In genomic region chr7:31335161-31335888, GRCh38 we compare ENCODE assay signal across 18 cellular contexts. TPM values are rescaled to one million over a fixed set of nuclear protein-coding genes. Genes with fewer than 3 reads are reported as not detected.
A peak's percentile ranks its signal among the peaks of the same experiment; 100 is the strongest.
DNase-seq lines count a peak whose midpoint lies in the region; ATAC-seq and TF ChIP-seq lines count a peak whose summit lies in the region.
"Had no signal": no experiment of that assay in that cellular context is flagged by ENCODE, and none has a peak within 500 bp of the region (broad histone marks: within the 10 kb centered on the region; RNA-seq: fewer than 3 reads in every experiment).

No MANE protein-coding gene starts in this region.

- H3K27me3 Mint-ChIP-seq in H9 (ENCODE audit: low read depth) (peaks cover 55% of the 10 kb centered on the region), neural progenitor cell (ENCODE audit: insufficient read depth, low read depth) (peaks cover 9% of the 10 kb centered on the region)
- H3K27me3 Mint-ChIP-seq in activated T-helper 2 cell treated with anti-CD3 and anti-CD28 coated beads, Interferon-gamma antibody, Interleukin-2, Interleukin-4, amounts not matched to agents 10 μg/mL and 5 μg/mL and 100 μg/mL, durations not matched to agents 14 hours and 24 hours and 36 hours (ENCODE audit: low read depth), result peaks cover 13% of the 10 kb centered on the region

- no peak overlapping the region for H2BK15ac ChIP-seq in H9 (ENCODE audit: low read depth, low read length)

- H3K79me1 ChIP-seq in H9 (ENCODE audit: insufficient read depth, low read depth, low read length, poor library complexity, severe bottlenecking), result no peaks in the 10 kb centered on the region

- no peak overlapping the region for H3K56ac ChIP-seq in H9 (ENCODE audit: insufficient read length, low read depth, low read length)

- H3K4me1 ChIP-seq in H9 (ENCODE audit: insufficient read depth, low read length), result no peaks in the 10 kb centered on the region
- H3K4me1 ChIP-seq in hepatocyte (ENCODE audit: insufficient read depth), result no peaks in the 10 kb centered on the region
- no peaks in the 10 kb centered on the region for H3K4me1 ChIP-seq in neural progenitor cell
- no peaks in the 10 kb centered on the region for H3K4me1 ChIP-seq in foreskin keratinocyte
- H3K4me1 ChIP-seq: BLaER1 treated with 17β-estradiol and CSF1 and Interleukin-3, amounts not matched to agents 10 nM and 100 nM; SJCRH30 had no signal

- H2AK5ac ChIP-seq in H9 (ENCODE audit: insufficient read length, low read length), result no peak overlapping the region

- H2AFZ ChIP-seq in H9 (ENCODE audit: low read length) (no peak overlapping the region), hepatocyte (no peak overlapping the region), neural progenitor cell (replicated peaks) (peak overlapping the region; percentile 86)

- no peaks in the 10 kb centered on the region for H3K23me2 ChIP-seq in H9 (ENCODE audit: insufficient read length, low read depth, low read length, poor library complexity, severe bottlenecking)

- H3K4me1 Mint-ChIP-seq in H9, result no peaks in the 10 kb centered on the region
- no peaks in the 10 kb centered on the region for H3K4me1 Mint-ChIP-seq in neural progenitor cell
- H3K4me1 Mint-ChIP-seq in activated T-helper 2 cell treated with anti-CD3 and anti-CD28 coated beads, Interferon-gamma antibody, Interleukin-2, Interleukin-4, amounts not matched to agents 10 μg/mL and 5 μg/mL and 100 μg/mL, durations not matched to agents 14 hours and 24 hours and 36 hours (ENCODE audit: low read depth), result no peaks in the 10 kb centered on the region

- no peak overlapping the region for H3K14ac ChIP-seq in H9 (ENCODE audit: insufficient read depth, low read length)

- no peaks in the 10 kb centered on the region for H3F3A ChIP-seq in neural progenitor cell (ENCODE audit: low read depth)

- no peaks in the 10 kb centered on the region for H3K9me2 ChIP-seq in hepatocyte (replicated peaks; ENCODE audit: insufficient read depth)

- TF ChIP-seq CTCF in H9 (conservative IDR thresholded peaks at IDR 0.05) (no peak), hepatocyte (IDR thresholded peaks at IDR 0.05; ENCODE audit: poor library complexity) (no peak), neural progenitor cell (IDR thresholded peaks at IDR 0.05) (no peak), foreskin keratinocyte (conservative IDR thresholded peaks at IDR 0.05) (no peak)

- peak; percentile 21 for DNase-seq in DMS 273 (lab: John Stamatoyannopoulos, UW; ENCODE audit: unreplicated experiment)
- DNase-seq in DMS 273 treated with DMSO at 0.1 percent for 48 hours (lab: John Stamatoyannopoulos, UW), result no peak
- no peak for DNase-seq in H9
- DNase-seq in hepatocyte (ENCODE audit: low spot score), result no peak
- DNase-seq in neural progenitor cell (ENCODE audit: low spot score), result no peak
- no peak for DNase-seq in activated CD4-positive, alpha-beta T cell treated with anti-CD3 and anti-CD28 coated beads for 1 hour
- no peak for DNase-seq in foreskin keratinocyte
- DNase-seq in activated T-helper 2 cell treated with anti-CD3 and anti-CD28 coated beads, Interferon-gamma antibody, Interleukin-2, Interleukin-4, amounts not matched to agents 10 μg/mL and 5 μg/mL and 100 μg/mL, durations not matched to agents 14 hours and 24 hours and 36 hours (ENCODE audit: low spot score), result no peak
- DNase-seq: KBM-7, NCI-H146, NCI-H2081 treated with DMSO at 0.1 percent for 48 hours, NCI-H2227 treated with DMSO at 0.1 percent for 48 hours, NCI-H524 treated with DMSO at 0.1 percent for 48 hours, SJCRH30 had no signal

- H3T11ph ChIP-seq in H9 (ENCODE audit: low read length), result no peak overlapping the region

- H3K9ac ChIP-seq in H9 (ENCODE audit: extremely low read depth, insufficient read length, low read length), result no peak overlapping the region
- H3K9ac ChIP-seq in neural progenitor cell, result no peak overlapping the region
- H3K9ac ChIP-seq: BLaER1 treated with 17β-estradiol and CSF1 and Interleukin-3, amounts not matched to agents 10 nM and 100 nM had no signal

- H3K4me3 Mint-ChIP-seq in H9 (peak overlapping the region; percentile 0 to 57; a peak in 2 of 5 replicates), neural progenitor cell (no peak overlapping the region)
- H3K4me3 Mint-ChIP-seq in activated T-helper 2 cell treated with anti-CD3 and anti-CD28 coated beads, Interferon-gamma antibody, Interleukin-2, Interleukin-4, amounts not matched to agents 10 μg/mL and 5 μg/mL and 100 μg/mL, durations not matched to agents 14 hours and 24 hours and 36 hours (ENCODE audit: low read depth), result no peak overlapping the region

- ATAC-seq in foreskin keratinocyte, result no peak

- no peak overlapping the region for H3K18ac ChIP-seq in H9 (ENCODE audit: insufficient read length, low read depth, low read length)

- no peak overlapping the region for H4K8ac ChIP-seq in H9 (replicated peaks; ENCODE audit: insufficient read length, low read depth, low read length)

- H4K91ac ChIP-seq in H9 (ENCODE audit: insufficient read length, low read depth, low read length), result no peak overlapping the region

- H2BK20ac ChIP-seq in H9 (ENCODE audit: low read depth, low read length, poor library complexity, severe bottlenecking), result no peak overlapping the region

- H2BK120ac ChIP-seq in H9 (ENCODE audit: low read depth, low read length, poor library complexity, severe bottlenecking), result no peak overlapping the region

- intact Hi-C loops in activated T-helper 2 cell treated with anti-CD3 and anti-CD28 coated beads, Interferon-gamma antibody, Interleukin-2, Interleukin-4, amounts not matched to agents 10 μg/mL and 5 μg/mL and 100 μg/mL, durations not matched to agents 14 hours and 24 hours and 36 hours (cut with micrococcal nuclease), result no loop called here

- WGBS in H9 (ENCODE audit: extremely low coverage, insufficient read length, low lambda C conversion rate), result no CpG with 5 or more reads among the region's 17 CpGs
- 70% methylated on average over 16 of the region's 17 CpGs for WGBS in hepatocyte (ENCODE audit: low lambda C conversion rate, missing lambda C conversion rate)

- H3K4me2 ChIP-seq in H9 (ENCODE audit: insufficient read depth, insufficient read length, low read length), result peak overlapping the region; percentile 5
- peak overlapping the region; percentile 84 for H3K4me2 ChIP-seq in hepatocyte
- H3K4me2 ChIP-seq in neural progenitor cell, result peak overlapping the region; percentile 87
- H3K4me2 ChIP-seq: BLaER1 treated with 17β-estradiol and CSF1 and Interleukin-3, amounts not matched to agents 10 nM and 100 nM had no signal

- H3K4ac ChIP-seq in H9 (ENCODE audit: low read depth, low read length), result no peak overlapping the region

- H3K27ac ChIP-seq in H9 (ENCODE audit: insufficient read length, low read depth, low read length) (no peak overlapping the region), hepatocyte (no peak overlapping the region), neural progenitor cell (no peak overlapping the region), foreskin keratinocyte (no peak overlapping the region)
- H3K27ac ChIP-seq: 22Rv1; BLaER1 treated with 17β-estradiol and CSF1 and Interleukin-3, amounts not matched to agents 10 nM and 100 nM; SJCRH30 had no signal

- no peak overlapping the region for H4K5ac ChIP-seq in H9 (ENCODE audit: insufficient read length, low read depth, low read length)

- H3K4me3 ChIP-seq in hepatocyte (no peak overlapping the region), neural progenitor cell (peak overlapping the region; percentile 48)
- H3K4me3 ChIP-seq: BLaER1 treated with 17β-estradiol and CSF1 and Interleukin-3, amounts not matched to agents 10 nM and 100 nM; SJCRH30 had no signal

- H3K27ac Mint-ChIP-seq in H9 (no peak overlapping the region), neural progenitor cell (no peak overlapping the region)
- H3K27ac Mint-ChIP-seq in activated T-helper 2 cell treated with anti-CD3 and anti-CD28 coated beads, Interferon-gamma antibody, Interleukin-2, Interleukin-4, amounts not matched to agents 10 μg/mL and 5 μg/mL and 100 μg/mL, durations not matched to agents 14 hours and 24 hours and 36 hours, result no peak overlapping the region

- no peaks in the 10 kb centered on the region for H3K36me3 ChIP-seq in hepatocyte (replicated peaks; ENCODE audit: insufficient read depth, low read depth)
- H3K36me3 ChIP-seq in neural progenitor cell, result no peaks in the 10 kb centered on the region
- H3K36me3 ChIP-seq: BLaER1 treated with 17β-estradiol and CSF1 and Interleukin-3, amounts not matched to agents 10 nM and 100 nM; SJCRH30 had no signal

- H3K27me3 ChIP-seq in H9 (ENCODE audit: insufficient read depth, low read length), result peaks cover 2% of the 10 kb centered on the region; the same call in 1 of the 2 replicates
- H3K27me3 ChIP-seq in hepatocyte, result peaks cover 46% of the 10 kb centered on the region
- peaks cover 68% of the 10 kb centered on the region for H3K27me3 ChIP-seq in neural progenitor cell
- H3K27me3 ChIP-seq in foreskin keratinocyte, result peaks cover 78% of the 10 kb centered on the region
- H3K27me3 ChIP-seq: BLaER1 treated with 17β-estradiol and CSF1 and Interleukin-3, amounts not matched to agents 10 nM and 100 nM; SJCRH30 had no signal

- H3K79me2 ChIP-seq in H9 (ENCODE audit: insufficient read depth, low read length) (no peaks in the 10 kb centered on the region), hepatocyte (no peaks in the 10 kb centered on the region), neural progenitor cell (ENCODE audit: low read depth) (no peaks in the 10 kb centered on the region)

- H2BK12ac ChIP-seq in H9 (ENCODE audit: insufficient read length, low read depth, low read length), result no peak overlapping the region

- H4K20me1 ChIP-seq in H9 (ENCODE audit: control insufficient read depth, insufficient read depth, insufficient read length), result no peaks in the 10 kb centered on the region
- no peaks in the 10 kb centered on the region for H4K20me1 ChIP-seq in hepatocyte (ENCODE audit: insufficient read depth, poor library complexity, severe bottlenecking)
- no peaks in the 10 kb centered on the region for H4K20me1 ChIP-seq in neural progenitor cell (ENCODE audit: low read depth)
- H4K20me1 ChIP-seq: BLaER1 treated with 17β-estradiol and CSF1 and Interleukin-3, amounts not matched to agents 10 nM and 100 nM had no signal

- no peak overlapping the region for H3K23ac ChIP-seq in H9 (ENCODE audit: insufficient read length, low read depth, low read length)

- H3K9me3 ChIP-seq in H9 (ENCODE audit: control insufficient read depth, low read depth, low read length), result no peaks in the 10 kb centered on the region
- H3K9me3 ChIP-seq in hepatocyte (ENCODE audit: low read depth), result no peaks in the 10 kb centered on the region
- H3K9me3 ChIP-seq in neural progenitor cell (ENCODE audit: low read depth), result no peaks in the 10 kb centered on the region
- H3K9me3 ChIP-seq: SJCRH30 had no signal

- no peaks in the 10 kb centered on the region; a peak in 1 of 7 replicates for H3K36me3 Mint-ChIP-seq in H9 (ENCODE audit: insufficient read depth in 1 of 3, low read depth in 3 of 3)
- no peaks in the 10 kb centered on the region for H3K36me3 Mint-ChIP-seq in neural progenitor cell
- no peaks in the 10 kb centered on the region for H3K36me3 Mint-ChIP-seq in activated T-helper 2 cell treated with anti-CD3 and anti-CD28 coated beads, Interferon-gamma antibody, Interleukin-2, Interleukin-4, amounts not matched to agents 10 μg/mL and 5 μg/mL and 100 μg/mL, durations not matched to agents 14 hours and 24 hours and 36 hours (ENCODE audit: low read depth)

- H2BK5ac ChIP-seq in H9 (ENCODE audit: insufficient read length, low read length), result no peak overlapping the region

- H3K9me3 Mint-ChIP-seq in H9, result no peaks in the 10 kb centered on the region
- no peaks in the 10 kb centered on the region for H3K9me3 Mint-ChIP-seq in neural progenitor cell
- H3K9me3 Mint-ChIP-seq in activated T-helper 2 cell treated with anti-CD3 and anti-CD28 coated beads, Interferon-gamma antibody, Interleukin-2, Interleukin-4, amounts not matched to agents 10 μg/mL and 5 μg/mL and 100 μg/mL, durations not matched to agents 14 hours and 24 hours and 36 hours, result no peaks in the 10 kb centered on the region

RNA-seq across cellular contexts. Expression of gene NEUROD6, which starts 5.2 kb away (rescaled TPM):
- total RNA-seq in H9 (2021), result not detected in 2 replicates
- total RNA-seq in hepatocyte, result not detected in 2 replicates
- polyA plus RNA-seq in hepatocyte, result not detected in 2 replicates
- total RNA-seq in neural progenitor cell (ENCODE audit: low replicate concordance), result not detected in 2 replicates
- not detected in 2 replicates for total RNA-seq in foreskin keratinocyte
- polyA plus RNA-seq in foreskin keratinocyte, result not detected in 2 replicates
- total RNA-seq in activated T-helper 2 cell treated with anti-CD3 and anti-CD28 coated beads, Interferon-gamma antibody, Interleukin-2, Interleukin-4, amounts not matched to agents 10 μg/mL and 5 μg/mL and 100 μg/mL, durations not matched to agents 14 hours and 24 hours and 36 hours, result not detected in 2 replicates
- total RNA-seq: OCI-LY7, RPMI7951, SJCRH30 had no signal

Comparison
In these comparisons a context has a peak if more than half of its experiments do, and no peak if none do; other contexts are left out.
1. H3K4me2 ChIP-seq: peak in every context shown above with its lines; median percentile 87 in neural progenitor cell; 84 in hepatocyte; 5 in H9.
2. H3K4me3 Mint-ChIP-seq: peak in H9 (2 of 2); none in neural progenitor cell (single experiment) and activated T-helper 2 cell treated with anti-CD3 and anti-CD28 coated beads, Interferon-gamma antibody, Interleukin-2, Interleukin-4, amounts not matched to agents 10 μg/mL and 5 μg/mL and 100 μg/mL, durations not matched to agents 14 hours and 24 hours and 36 hours (single experiment).